In the genomic region with DNA sequence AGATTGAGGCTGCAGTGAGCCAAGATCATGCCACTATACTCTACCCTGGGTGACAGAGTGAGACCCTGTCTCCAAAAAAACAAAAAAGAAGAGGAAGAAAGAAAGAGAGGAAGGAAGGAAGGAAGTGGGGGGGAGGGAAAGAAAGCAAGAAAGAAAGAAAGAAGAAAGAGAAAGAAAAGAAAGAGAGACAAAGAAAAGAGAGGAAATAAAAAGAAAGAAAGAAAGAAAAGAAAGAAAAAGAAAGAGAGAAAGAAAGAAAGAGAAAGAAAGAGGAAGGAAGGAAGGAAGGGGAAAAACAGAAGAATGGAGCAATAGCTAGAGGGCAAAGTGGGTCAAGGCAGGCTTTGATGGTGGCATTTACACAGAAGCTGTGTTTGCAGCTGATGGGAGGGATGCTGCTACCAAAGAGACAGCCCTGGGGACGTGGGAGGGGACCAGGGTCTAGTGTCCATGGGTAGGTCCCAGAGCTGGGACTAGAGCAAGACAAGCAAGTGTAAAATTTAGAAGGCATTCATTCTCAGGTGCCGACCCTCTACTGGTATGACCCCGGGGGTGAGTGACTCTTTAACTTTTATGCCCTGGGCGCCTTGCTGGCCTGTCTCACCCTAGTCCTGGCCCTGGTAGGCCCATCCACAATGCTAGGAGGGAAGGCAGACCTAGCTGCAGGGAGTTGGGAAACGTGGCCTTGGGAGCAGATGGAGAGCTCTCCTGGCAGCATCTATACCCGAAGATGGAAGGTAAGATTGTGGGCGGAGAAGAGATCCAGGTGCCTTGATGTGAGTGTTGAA, we compare ENCODE assay signal across 17 cellular contexts. TPM values are rescaled to one million over a fixed set of nuclear protein-coding genes. Genes with fewer than 3 reads are reported as not detected.
"Had no signal": no experiment of that assay in that cellular context is flagged by ENCODE, and none has a peak within 500 bp of the region (broad histone marks: within the 10 kb centered on the region; RNA-seq: fewer than 3 reads in every experiment).

No MANE protein-coding gene starts in this region.

- DNase-seq: activated CD4-positive, alpha-beta T cell treated with anti-CD3 and anti-CD28 coated beads for 4 hours; activated gamma-delta T cell treated with Interleukin-2 at 50 U/mL for 16 hours; activated T-cell treated with anti-CD3 and anti-CD28 coated beads, Interleukin-2, amount 50 U/mL, for 24 hours; effector CD8-positive, alpha-beta T cell; mesendoderm; nephron progenitor cell; stimulated activated CD4-positive, alpha-beta T cell treated with anti-CD3 and anti-CD28 coated beads, Interleukin-15, amount 100 ng/mL, for 24 hours; stimulated activated CD4-positive, alpha-beta T cell treated with anti-CD3 and anti-CD28 coated beads, Interleukin-4, amount 100 ng/mL, for 24 hours; stomach had no signal

- H3K4me3 Mint-ChIP-seq: activated T-cell treated with anti-CD3 and anti-CD28 coated beads, Interleukin-2, amount 50 U/mL, for 24 hours; nephron progenitor cell had no signal

- H3K4me1 ChIP-seq: ascending aorta had no signal

- H3K9me3 ChIP-seq: ascending aorta, left ventricle myocardium inferior, stomach had no signal

- H3K4me3 ChIP-seq: ascending aorta, left ventricle myocardium inferior, stomach had no signal

- H3K9me3 Mint-ChIP-seq: activated T-cell treated with anti-CD3 and anti-CD28 coated beads, Interleukin-2, amount 50 U/mL, for 24 hours; nephron progenitor cell had no signal

- FAIRE-seq: bronchial epithelial cell, colon, frontal cortex, keratinocyte had no signal

- H3K27me3 ChIP-seq: ascending aorta had no signal

- H3K27ac Mint-ChIP-seq: nephron progenitor cell had no signal

- H3K27ac ChIP-seq: ascending aorta, left ventricle myocardium inferior, stomach, VCaP had no signal

- H3K36me3 ChIP-seq: ascending aorta, left ventricle myocardium inferior, stomach had no signal

RNA-seq across cellular contexts. Expression of gene CES3, which starts 2.0 kb away (rescaled TPM):
- total RNA-seq: ascending aorta, osteoblast had no signal
